ENCODE assay signal across 10 cellular contexts in the genomic region with DNA sequence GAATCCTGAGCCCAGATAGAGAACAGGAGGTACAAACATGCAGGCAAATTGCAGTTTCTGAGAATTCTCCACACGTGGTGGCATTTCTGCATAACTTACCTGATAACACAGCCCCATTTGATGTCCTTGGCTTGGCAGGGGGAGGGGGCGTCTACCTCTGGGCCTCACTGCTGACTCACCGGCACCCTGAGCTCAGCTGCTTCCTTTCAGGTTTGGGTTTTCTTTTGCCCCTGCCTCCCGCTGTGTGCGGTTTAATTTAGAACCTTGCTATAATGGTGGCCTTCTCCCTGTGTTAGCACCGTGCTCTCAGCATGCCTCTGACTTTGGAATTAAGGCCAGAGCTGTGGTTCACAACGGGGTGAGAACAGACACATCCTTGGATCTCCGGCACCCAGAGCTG. TPM values are rescaled to one million over a fixed set of nuclear protein-coding genes. Genes with fewer than 3 reads are reported as not detected.
A peak's percentile ranks its signal among the peaks of the same experiment; 100 is the strongest.
DNase-seq lines count a peak whose midpoint lies in the region; ATAC-seq, FAIRE-seq and TF ChIP-seq lines count a peak whose summit lies in the region.
"Had no signal": no experiment of that assay in that cellular context is flagged by ENCODE, and none has a peak within 500 bp of the region (broad histone marks: within the 10 kb centered on the region; RNA-seq: fewer than 3 reads in every experiment).

No MANE protein-coding gene starts in this region.

- no peaks in the 10 kb centered on the region for H3K27me3 ChIP-seq in neural cell (ENCODE audit: insufficient read depth, low read depth, low read length)
- H3K27me3 ChIP-seq: brain microvascular endothelial cell had no signal

- no peak overlapping the region for H3K27ac ChIP-seq in neural cell (ENCODE audit: low read length)
- H3K27ac ChIP-seq: brain microvascular endothelial cell had no signal

- H3K36me3 ChIP-seq in neural cell (ENCODE audit: insufficient read depth, low read length): no peaks in the 10 kb centered on the region
- H3K36me3 ChIP-seq: brain microvascular endothelial cell had no signal

- H3K4me3 Mint-ChIP-seq in activated naive CD8-positive, alpha-beta T cell treated with anti-CD3 and anti-CD28 coated beads, Interleukin-2, amount 50 U/mL, for 24 hours: no peak overlapping the region

- no peak for FAIRE-seq in GM19239 (lab: Jason Lieb, UNC)

- no peak overlapping the region for H3K4me2 ChIP-seq in neural cell (ENCODE audit: low read length)

- no peak overlapping the region for H3K27ac Mint-ChIP-seq in activated naive CD8-positive, alpha-beta T cell treated with anti-CD3 and anti-CD28 coated beads, Interleukin-2, amount 50 U/mL, for 24 hours

- H3K9me3 ChIP-seq in neural cell (ENCODE audit: low read length): no peaks in the 10 kb centered on the region

- peak; percentile 13 for ATAC-seq in activated naive CD8-positive, alpha-beta T cell treated with anti-CD3 and anti-CD28 coated beads, Interleukin-2, amount 50 U/mL, for 24 hours
- no peak for ATAC-seq in HG03457 (IDR thresholded peaks at IDR 0.05; ENCODE audit: unreplicated experiment)

- H3K4me1 Mint-ChIP-seq in activated naive CD8-positive, alpha-beta T cell treated with anti-CD3 and anti-CD28 coated beads, Interleukin-2, amount 50 U/mL, for 24 hours: peaks cover 19% of the 10 kb centered on the region

- peaks cover 25% of the 10 kb centered on the region for H3K27me3 Mint-ChIP-seq in activated naive CD8-positive, alpha-beta T cell treated with anti-CD3 and anti-CD28 coated beads, Interleukin-2, amount 50 U/mL, for 24 hours

- peaks cover 15% of the 10 kb centered on the region for H4K20me1 ChIP-seq in neural cell (ENCODE audit: insufficient read depth)

- no peak for TF ChIP-seq RAD21 in neural cell (conservative IDR thresholded peaks at IDR 0.05)

- H2AFZ ChIP-seq in neural cell (ENCODE audit: low read depth, low read length): no peak overlapping the region

- H3F3A ChIP-seq in neural cell (ENCODE audit: insufficient read depth, low read length, poor library complexity, severe bottlenecking): no peaks in the 10 kb centered on the region

- H3K36me3 Mint-ChIP-seq in activated naive CD8-positive, alpha-beta T cell treated with anti-CD3 and anti-CD28 coated beads, Interleukin-2, amount 50 U/mL, for 24 hours (ENCODE audit: low read depth): no peaks in the 10 kb centered on the region

- no peak overlapping the region for H3K4me3 ChIP-seq in NB4 (ENCODE audit: low read depth, low read length)
- peak overlapping the region; percentile 99 for H3K4me3 ChIP-seq in neural cell (ENCODE audit: low read length)

- no peaks in the 10 kb centered on the region for H3K9me3 Mint-ChIP-seq in activated naive CD8-positive, alpha-beta T cell treated with anti-CD3 and anti-CD28 coated beads, Interleukin-2, amount 50 U/mL, for 24 hours

- no peak for TF ChIP-seq POLR2A in NB4 (IDR thresholded peaks at IDR 0.05; ENCODE audit: extremely low read depth, insufficient read length)

- TF ChIP-seq EP300 in neural cell (conservative IDR thresholded peaks at IDR 0.05; ENCODE audit: poor library complexity, severe bottlenecking): no peak

- no peak for TF ChIP-seq CTCF in NB4 (IDR thresholded peaks at IDR 0.05; ENCODE audit: low read depth, low read length)
- TF ChIP-seq CTCF in neural cell (IDR thresholded peaks at IDR 0.05; ENCODE audit: poor library complexity, severe bottlenecking): no peak

- H3K79me2 ChIP-seq in neural cell (replicated peaks; ENCODE audit: insufficient read depth, low read length): peaks cover 77% of the 10 kb centered on the region

- H3K9ac ChIP-seq in neural cell (ENCODE audit: low read length): no peak overlapping the region

- no peaks in the 10 kb centered on the region for H3K9me2 ChIP-seq in neural cell (ENCODE audit: insufficient read depth, low read length)

- peak; percentile 84 for DNase-seq in ELF-1 (ENCODE audit: low read depth, low spot score)
- DNase-seq in NB4 (ENCODE audit: low read depth): peak; percentile 18
- peak; percentile 32 for DNase-seq in activated naive CD8-positive, alpha-beta T cell treated with anti-CD3 and anti-CD28 coated beads, Interleukin-2, amount 50 U/mL, for 24 hours
- no peak for DNase-seq in GM19239 (ENCODE audit: insufficient read length, low spot score)
- no peak for DNase-seq in MV-4-11 (lab: John Stamatoyannopoulos, UW)
- DNase-seq in NCI-H2171 treated with DMSO at 0.1 percent for 48 hours (lab: John Stamatoyannopoulos, UW): no peak
- DNase-seq: brain microvascular endothelial cell, DMS153 had no signal

TF ChIP-seq in neural cell, 6 proteins besides CTCF, POLR2A, EP300 and RAD21:
- TF ChIP-seq TAF1 (IDR thresholded peaks at IDR 0.05; ENCODE audit: low read depth): no peak
- TF ChIP-seq EZH2 (IDR thresholded peaks at IDR 0.05; ENCODE audit: borderline replicate concordance, insufficient read depth, low read length, poor library complexity, severe bottlenecking): no peak
- no peak for TF ChIP-seq MXI1 (conservative IDR thresholded peaks at IDR 0.05; ENCODE audit: poor library complexity, severe bottlenecking)
- TF ChIP-seq, protein P1, sequence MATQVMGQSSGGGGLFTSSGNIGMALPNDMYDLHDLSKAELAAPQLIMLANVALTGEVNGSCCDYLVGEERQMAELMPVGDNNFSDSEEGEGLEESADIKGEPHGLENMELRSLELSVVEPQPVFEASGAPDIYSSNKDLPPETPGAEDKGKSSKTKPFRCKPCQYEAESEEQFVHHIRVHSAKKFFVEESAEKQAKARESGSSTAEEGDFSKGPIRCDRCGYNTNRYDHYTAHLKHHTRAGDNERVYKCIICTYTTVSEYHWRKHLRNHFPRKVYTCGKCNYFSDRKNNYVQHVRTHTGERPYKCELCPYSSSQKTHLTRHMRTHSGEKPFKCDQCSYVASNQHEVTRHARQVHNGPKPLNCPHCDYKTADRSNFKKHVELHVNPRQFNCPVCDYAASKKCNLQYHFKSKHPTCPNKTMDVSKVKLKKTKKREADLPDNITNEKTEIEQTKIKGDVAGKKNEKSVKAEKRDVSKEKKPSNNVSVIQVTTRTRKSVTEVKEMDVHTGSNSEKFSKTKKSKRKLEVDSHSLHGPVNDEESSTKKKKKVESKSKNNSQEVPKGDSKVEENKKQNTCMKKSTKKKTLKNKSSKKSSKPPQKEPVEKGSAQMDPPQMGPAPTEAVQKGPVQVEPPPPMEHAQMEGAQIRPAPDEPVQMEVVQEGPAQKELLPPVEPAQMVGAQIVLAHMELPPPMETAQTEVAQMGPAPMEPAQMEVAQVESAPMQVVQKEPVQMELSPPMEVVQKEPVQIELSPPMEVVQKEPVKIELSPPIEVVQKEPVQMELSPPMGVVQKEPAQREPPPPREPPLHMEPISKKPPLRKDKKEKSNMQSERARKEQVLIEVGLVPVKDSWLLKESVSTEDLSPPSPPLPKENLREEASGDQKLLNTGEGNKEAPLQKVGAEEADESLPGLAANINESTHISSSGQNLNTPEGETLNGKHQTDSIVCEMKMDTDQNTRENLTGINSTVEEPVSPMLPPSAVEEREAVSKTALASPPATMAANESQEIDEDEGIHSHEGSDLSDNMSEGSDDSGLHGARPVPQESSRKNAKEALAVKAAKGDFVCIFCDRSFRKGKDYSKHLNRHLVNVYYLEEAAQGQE (IDR thresholded peaks at IDR 0.05; ENCODE audit: borderline replicate concordance): no peak
- no peak for TF ChIP-seq POLR2AphosphoS5 (IDR thresholded peaks at IDR 0.05)
- no peak for TF ChIP-seq SMC3 (conservative IDR thresholded peaks at IDR 0.05; ENCODE audit: poor library complexity)
TF ChIP-seq in neural cell: peak in this region for 0.

RNA-seq across cellular contexts. Expression of a gene that starts 4.4 kb away (rescaled TPM):
- 50.2 and 97.9 TPM in 2 replicates for polyA plus RNA-seq in neural cell
- 115 and 121 TPM in 2 replicates for polyA minus RNA-seq in neural cell

Comparison
In these comparisons a context has a peak if more than half of its experiments do, and no peak if none do; other contexts are left out.
1. DNase-seq: peak in ELF-1 (single experiment), NB4 (single experiment) and activated naive CD8-positive, alpha-beta T cell treated with anti-CD3 and anti-CD28 coated beads, Interleukin-2, amount 50 U/mL, for 24 hours (single experiment); none in GM19239 (single experiment), MV-4-11 (single experiment) and NCI-H2171 treated with DMSO at 0.1 percent for 48 hours (single experiment).